18 cellular contexts compared by ENCODE assay signal in genomic region chr20:49478754-49479689, GRCh38. TPM values are rescaled to one million over a fixed set of nuclear protein-coding genes. Genes with fewer than 3 reads are reported as not detected.
DNase-seq lines count a peak whose midpoint lies in the region; TF ChIP-seq lines count a peak whose summit lies in the region.
"Had no signal": no experiment of that assay in that cellular context is flagged by ENCODE, and none has a peak within 500 bp of the region (broad histone marks: within the 10 kb centered on the region; RNA-seq: fewer than 3 reads in every experiment).

No MANE protein-coding gene starts in this region.

- CTCF ChIA-PET in MCF 10A (lab: Yijun Ruan, JAX): interaction anchor here (0.6 to 1.4 kb wide), 7 partner anchors 17 to 282 kb away, joined by 3 to 4 read pairs (median 3); no protein-coding TSS in a partner anchor

- H3K4me1 Mint-ChIP-seq in MCF 10A (ENCODE audit: insufficient read depth, unreplicated experiment) (peaks cover 16% of the 10 kb centered on the region), nephron progenitor cell (peaks cover 19% of the 10 kb centered on the region)

- no peak for TF ChIP-seq EP300 in esophagus muscularis mucosa (IDR thresholded peaks at IDR 0.05)

- WGBS in esophagus muscularis mucosa: 76% methylated on average over 5 of the region's 5 CpGs

- H3K27me3 ChIP-seq in breast epithelium (peaks cover 0 to 6% of the 10 kb centered on the region in 2 donors), esophagus muscularis mucosa (peaks cover 0 to 15% (median 0%) of the 10 kb centered on the region in 4 donors), muscle layer of duodenum (ENCODE audit: low read depth, low read length) (peaks cover 5% of the 10 kb centered on the region)
- H3K27me3 ChIP-seq: BE2C had no signal

- H3K27ac ChIP-seq in breast epithelium: no peak overlapping the region
- peak overlapping the region; percentile 85 to 92 (median 88) for H3K27ac ChIP-seq in esophagus muscularis mucosa (replicated peaks in 1 of 4)
- H3K27ac ChIP-seq in muscle layer of duodenum (ENCODE audit: low read length): peak overlapping the region; percentile 8
- no peak overlapping the region for H3K27ac ChIP-seq in coronary artery

- H3K36me3 Mint-ChIP-seq in MCF 10A (ENCODE audit: insufficient read depth, unreplicated experiment): peaks cover 18% of the 10 kb centered on the region
- no peaks in the 10 kb centered on the region for H3K36me3 Mint-ChIP-seq in nephron progenitor cell (ENCODE audit: low read depth)

- H3K4me3 Mint-ChIP-seq in MCF 10A (ENCODE audit: unreplicated experiment) (no peak overlapping the region), nephron progenitor cell (no peak overlapping the region)
- H3K4me3 Mint-ChIP-seq: CD4-positive, alpha-beta T cell had no signal

- H3K27me3 Mint-ChIP-seq in MCF 10A (ENCODE audit: insufficient read depth, unreplicated experiment): no peaks in the 10 kb centered on the region
- H3K27me3 Mint-ChIP-seq in nephron progenitor cell (ENCODE audit: low read depth, poor library complexity): peaks cover 73% of the 10 kb centered on the region

- intact Hi-C loops in MCF 10A (cut with micrococcal nuclease) (no loop called here), breast epithelium (cut with DNase I; ENCODE audit: low total_unique reads) (no loop called here), esophagus muscularis mucosa (cut with DNase I) (no loop called here)

- H3K4me3 ChIP-seq in breast epithelium (no peak overlapping the region), esophagus muscularis mucosa (peak overlapping the region in 3 of 4 donors; percentile 71 to 77 (median 72)), muscle layer of duodenum (ENCODE audit: low read depth in 1 of 2, low read length in 2 of 2) (no peak overlapping the region), coronary artery (no peak overlapping the region)

- H3K9me3 ChIP-seq in breast epithelium (no peaks in the 10 kb centered on the region), esophagus muscularis mucosa (no peaks in the 10 kb centered on the region), muscle layer of duodenum (ENCODE audit: control insufficient read depth in 1 of 2, low read length in 2 of 2) (no peaks in the 10 kb centered on the region)
- H3K9me3 ChIP-seq: BE2C had no signal

- H3K4me1 ChIP-seq in breast epithelium (no peaks in the 10 kb centered on the region), esophagus muscularis mucosa (peaks cover 6 to 98% (median 88%) of the 10 kb centered on the region in 4 donors), muscle layer of duodenum (ENCODE audit: control insufficient read depth in 1 of 2, insufficient read depth in 2 of 2, low read length in 2 of 2) (peaks cover 0 to 38% of the 10 kb centered on the region in 2 donors)

- DNase-seq in MCF 10A (ENCODE audit: unreplicated experiment) (peak; percentile 20), breast epithelium (ENCODE audit: low spot score in 2 of 2) (no peak), esophagus muscularis mucosa (ENCODE audit: extremely low spot score) (no peak), coronary artery (ENCODE audit: low spot score) (no peak), NCI-H748 (lab: John Stamatoyannopoulos, UW; ENCODE audit: unreplicated experiment) (no peak), nephron progenitor cell (no peak)
- no peak for DNase-seq in activated CD4-positive, alpha-beta T cell treated with anti-CD3 and anti-CD28 coated beads, Interleukin-2, amount 50 U/mL, for 1 hour
- DNase-seq: 8988T; BE2C; CD4-positive, alpha-beta T cell; EL; H7; Karpas-422; NCI-H1105; NCI-H1694 treated with DMSO at 0.1 percent for 48 hours; NCI-H226; NCI-H526 had no signal

- no peak overlapping the region for H3K27ac Mint-ChIP-seq in MCF 10A (ENCODE audit: low read depth, unreplicated experiment)
- H3K27ac Mint-ChIP-seq in nephron progenitor cell: no peak overlapping the region
- H3K27ac Mint-ChIP-seq: CD4-positive, alpha-beta T cell had no signal

- POLR2A ChIA-PET in MCF 10A (lab: Yijun Ruan, JAX): interaction anchor here (0.7 kb wide), 1 partner anchor 123 kb away, joined by 3 read pairs; no protein-coding TSS in a partner anchor

- TF ChIP-seq CTCF in MCF 10A (IDR thresholded peaks at IDR 0.05; ENCODE audit: unreplicated experiment): no peak
- no peak for TF ChIP-seq CTCF in breast epithelium (IDR thresholded peaks at IDR 0.05)
- TF ChIP-seq CTCF in esophagus muscularis mucosa (IDR thresholded peaks at IDR 0.05): no peak
- TF ChIP-seq CTCF in coronary artery (IDR thresholded peaks at IDR 0.05): no peak
- no peak for TF ChIP-seq CTCF in nephron progenitor cell (IDR thresholded peaks at IDR 0.05)

- H3K36me3 ChIP-seq in breast epithelium (no peaks in the 10 kb centered on the region), esophagus muscularis mucosa (peaks cover 0 to 28% (median 2%) of the 10 kb centered on the region in 4 donors), muscle layer of duodenum (ENCODE audit: control insufficient read depth in 1 of 2, insufficient read depth in 2 of 2, low read length in 2 of 2) (no peaks in the 10 kb centered on the region)
- H3K36me3 ChIP-seq: BE2C had no signal

- no peak for TF ChIP-seq POLR2A in breast epithelium (IDR thresholded peaks at IDR 0.05)
- no peak for TF ChIP-seq POLR2A in esophagus muscularis mucosa (IDR thresholded peaks at IDR 0.05; ENCODE audit: low read depth)

- H3K9me3 Mint-ChIP-seq in MCF 10A (ENCODE audit: unreplicated experiment): no peaks in the 10 kb centered on the region
- H3K9me3 Mint-ChIP-seq in nephron progenitor cell: no peaks in the 10 kb centered on the region
- H3K9me3 Mint-ChIP-seq: CD4-positive, alpha-beta T cell had no signal

- BruUV-seq in MCF 10A (replicated peaks; lab: Mats Ljungman, UMichigan): no TSS peak

RNA-seq across cellular contexts. Expression of gene KCNB1, which starts 3.4 kb away (rescaled TPM):
- total RNA-seq in MCF 10A (2022) (2.8 and 3.0 TPM in 2 replicates), breast epithelium (10 to 100 TPM in 1 of 3 donors, 1 to 10 TPM in 2; 3.9 to 21.8 (median 5.1) TPM), esophagus muscularis mucosa (10 to 100 TPM; 32.3 to 55.5 (median 51.9) TPM)

Comparison
In these comparisons a context has a peak if more than half of its experiments do, and no peak if none do; other contexts are left out.
1. H3K27ac ChIP-seq: peak in esophagus muscularis mucosa (4 of 4) and muscle layer of duodenum (single experiment); none in breast epithelium (0 of 2) and coronary artery (0 of 2).
2. H3K4me3 ChIP-seq: peak in esophagus muscularis mucosa (3 of 4); none in breast epithelium (0 of 3), muscle layer of duodenum (0 of 2) and coronary artery (single experiment).